Comparison of ENCODE assay signal across 1 cellular context in the genomic region with DNA sequence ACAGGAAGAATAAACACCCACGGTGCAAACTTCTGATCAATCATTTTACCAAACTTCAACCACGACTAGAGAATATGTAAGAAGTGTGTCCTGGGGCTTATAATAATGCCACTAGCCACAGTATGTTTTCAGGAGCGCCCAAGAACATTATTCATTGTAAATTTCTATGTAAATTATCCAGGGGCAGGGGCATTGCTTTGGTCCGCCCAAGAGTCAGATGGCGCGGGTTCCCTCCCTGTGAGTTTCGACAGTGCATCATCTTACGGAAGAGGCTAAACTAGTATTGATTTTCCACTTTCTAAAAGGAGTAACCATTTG.
TF ChIP-seq lines count a peak whose summit lies in the region.

No MANE protein-coding gene starts in this region.

TF ChIP-seq in K562, 482 proteins besides CTCF, POLR2A, EP300 and RAD21:
- TF ChIP-seq SAFB (IDR thresholded peaks at IDR 0.05; ENCODE audit: borderline replicate concordance, low read depth, low read length) (no peak), ILF3 (IDR thresholded peaks at IDR 0.05; ENCODE audit: borderline replicate concordance) (no peak), ZNF23 (CRISPR knock-in tag; IDR thresholded peaks at IDR 0.05) (no peak)
- TF ChIP-seq, protein P1, sequence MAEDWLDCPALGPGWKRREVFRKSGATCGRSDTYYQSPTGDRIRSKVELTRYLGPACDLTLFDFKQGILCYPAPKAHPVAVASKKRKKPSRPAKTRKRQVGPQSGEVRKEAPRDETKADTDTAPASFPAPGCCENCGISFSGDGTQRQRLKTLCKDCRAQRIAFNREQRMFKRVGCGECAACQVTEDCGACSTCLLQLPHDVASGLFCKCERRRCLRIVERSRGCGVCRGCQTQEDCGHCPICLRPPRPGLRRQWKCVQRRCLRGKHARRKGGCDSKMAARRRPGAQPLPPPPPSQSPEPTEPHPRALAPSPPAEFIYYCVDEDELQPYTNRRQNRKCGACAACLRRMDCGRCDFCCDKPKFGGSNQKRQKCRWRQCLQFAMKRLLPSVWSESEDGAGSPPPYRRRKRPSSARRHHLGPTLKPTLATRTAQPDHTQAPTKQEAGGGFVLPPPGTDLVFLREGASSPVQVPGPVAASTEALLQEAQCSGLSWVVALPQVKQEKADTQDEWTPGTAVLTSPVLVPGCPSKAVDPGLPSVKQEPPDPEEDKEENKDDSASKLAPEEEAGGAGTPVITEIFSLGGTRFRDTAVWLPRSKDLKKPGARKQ (CRISPR knock-in tag; IDR thresholded peaks at IDR 0.05): no peak
